ENCODE assay signal across 16 cellular contexts in genomic region chr3:125662675-125663074, GRCh38.
DNase-seq lines count a peak whose midpoint lies in the region; ATAC-seq and TF ChIP-seq lines count a peak whose summit lies in the region.
"Had no signal": no experiment of that assay in that cellular context is flagged by ENCODE, and none has a peak within 500 bp of the region (broad histone marks: within the 10 kb centered on the region; RNA-seq: fewer than 3 reads in every experiment).

No MANE protein-coding gene starts in this region.

- WGBS in right lobe of liver (ENCODE audit: insufficient coverage, low coverage, low lambda C conversion rate, missing lambda C conversion rate) = 37% methylated on average over 2 of the region's 2 CpGs

- no peaks in the 10 kb centered on the region for H3K9me3 ChIP-seq in right lobe of liver
- H3K9me3 ChIP-seq: BE2C had no signal

- no peak overlapping the region for H3K27ac ChIP-seq in right lobe of liver
- H3K27ac ChIP-seq: C4-2B had no signal

- intact Hi-C loops in right lobe of liver (cut with DNase I) = no loop called here

- no peak overlapping the region for H3K4me3 ChIP-seq in fibroblast of mammary gland (ENCODE audit: control insufficient read depth, low read depth, low read length)
- no peak overlapping the region for H3K4me3 ChIP-seq in right lobe of liver
- H3K4me3 ChIP-seq: GM23338 had no signal

- DNase-seq in EL (peak; percentile 21), HS-5 (ENCODE audit: low read depth) (peak; percentile 36), fibroblast of mammary gland (ENCODE audit: low read depth) (peak; percentile 24), right lobe of liver (no peak), NAMALWA (ENCODE audit: low spot score) (no peak)
- DNase-seq: BE2C; CD8-positive, alpha-beta T cell; COR-L47; DMS153; DMS79 treated with DMSO at 0.1 percent for 48 hours; GDM1; H9 had no signal

- no peaks in the 10 kb centered on the region for H3K36me3 ChIP-seq in right lobe of liver
- H3K36me3 ChIP-seq: BE2C had no signal

- H3K4me1 ChIP-seq in right lobe of liver = peaks cover 0 to 14% (median 5%) of the 10 kb centered on the region in 4 donors
- H3K4me1 ChIP-seq: BE2C had no signal

- TF ChIP-seq CTCF in fibroblast of mammary gland (conservative IDR thresholded peaks at IDR 0.05; ENCODE audit: control insufficient read depth, insufficient read depth, low read depth, low read length) (no peak), right lobe of liver (IDR thresholded peaks at IDR 0.05) (no peak)

- no peak for TF ChIP-seq POLR2A in right lobe of liver (IDR thresholded peaks at IDR 0.05)

- peak in 3 of 4 donors; percentile 48 to 63 (median 51) for ATAC-seq in right lobe of liver
- no peak for ATAC-seq in HG03565 (IDR thresholded peaks at IDR 0.05; ENCODE audit: unreplicated experiment)
- ATAC-seq in GM21360 (IDR thresholded peaks at IDR 0.05; ENCODE audit: unreplicated experiment) = no peak
- ATAC-seq: CD8-positive, alpha-beta T cell; GM23338 had no signal

- H3K27me3 ChIP-seq in right lobe of liver = no peaks in the 10 kb centered on the region
- H3K27me3 ChIP-seq: BE2C had no signal

Comparison
In these comparisons a context has a peak if more than half of its experiments do, and no peak if none do; other contexts are left out.
1. DNase-seq: peak in EL (single experiment), HS-5 (single experiment) and fibroblast of mammary gland (single experiment); none in right lobe of liver (0 of 3) and NAMALWA (single experiment).
2. ATAC-seq: peak in right lobe of liver (3 of 4); none in HG03565 (single experiment) and GM21360 (single experiment).